In the genomic region with DNA sequence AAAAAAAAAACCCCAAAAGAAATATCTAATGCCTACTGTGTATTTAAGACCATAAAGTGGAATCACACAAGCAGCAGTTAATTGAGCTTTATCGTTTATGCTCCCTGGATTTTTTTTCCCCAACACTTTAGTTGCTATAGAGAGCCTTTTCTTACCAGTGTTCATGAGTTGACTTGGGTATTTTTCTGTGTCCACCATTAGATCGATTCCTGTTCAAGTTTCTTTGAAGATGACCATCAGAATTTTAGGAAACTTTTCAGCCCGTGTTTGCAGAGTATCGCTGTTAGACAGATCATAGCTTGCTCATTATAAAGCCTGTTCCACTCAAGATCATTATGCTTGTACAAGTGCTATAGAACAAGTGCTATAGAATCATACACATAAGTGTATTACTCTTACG, we compare ENCODE assay signal across 7 cellular contexts. TPM values are rescaled to one million over a fixed set of nuclear protein-coding genes. Genes with fewer than 3 reads are reported as not detected.
DNase-seq lines count a peak whose midpoint lies in the region; ATAC-seq and TF ChIP-seq lines count a peak whose summit lies in the region.

No MANE protein-coding gene starts in this region.

- WGBS in smooth muscle cell (ENCODE audit: low lambda C conversion rate) = 40% methylated on average over 5 of the region's 5 CpGs

- peak overlapping the region; percentile 70 for H3K9ac ChIP-seq in smooth muscle cell (ENCODE audit: low read depth)

- no peaks in the 10 kb centered on the region for H3K36me3 ChIP-seq in RWPE2 (ENCODE audit: low read depth)
- no peaks in the 10 kb centered on the region for H3K36me3 ChIP-seq in smooth muscle cell (ENCODE audit: low read depth)

- H3K27me3 ChIP-seq in RWPE2 (ENCODE audit: insufficient read depth, poor library complexity, severe bottlenecking) = no peaks in the 10 kb centered on the region
- H3K27me3 ChIP-seq in smooth muscle cell (ENCODE audit: low read depth) = no peaks in the 10 kb centered on the region

- ATAC-seq in GM19395 (IDR thresholded peaks at IDR 0.05; ENCODE audit: unreplicated experiment) (peak; percentile 3), RWPE2 (ENCODE audit: low read depth) (no peak), HG03469 (IDR thresholded peaks at IDR 0.05; ENCODE audit: unreplicated experiment) (no peak)

- H3K9me3 ChIP-seq in RWPE2 (ENCODE audit: severe bottlenecking) = no peaks in the 10 kb centered on the region
- no peaks in the 10 kb centered on the region for H3K9me3 ChIP-seq in smooth muscle cell (replicated peaks; ENCODE audit: low read depth)

- H2AFZ ChIP-seq in smooth muscle cell (ENCODE audit: low read depth) = peak overlapping the region; percentile 94

- no peak for TF ChIP-seq CTCF in RWPE2 (IDR thresholded peaks at IDR 0.05; ENCODE audit: poor library complexity, severe bottlenecking)
- TF ChIP-seq CTCF in fibroblast of villous mesenchyme (IDR thresholded peaks at IDR 0.05; ENCODE audit: insufficient read depth, low read depth, low read length) = no peak
- no peak for TF ChIP-seq CTCF in smooth muscle cell (IDR thresholded peaks at IDR 0.05; ENCODE audit: borderline replicate concordance, insufficient read depth, poor library complexity, severe bottlenecking)

- peaks cover 3% of the 10 kb centered on the region for H3F3A ChIP-seq in smooth muscle cell (ENCODE audit: low read depth)

- peaks cover 14% of the 10 kb centered on the region for H3K4me1 ChIP-seq in RWPE2 (ENCODE audit: insufficient read depth, poor library complexity, severe bottlenecking)
- peaks cover 12% of the 10 kb centered on the region for H3K4me1 ChIP-seq in smooth muscle cell (ENCODE audit: low read depth)

- peaks cover 40% of the 10 kb centered on the region for H3K79me2 ChIP-seq in smooth muscle cell (ENCODE audit: low read depth)

- peak overlapping the region; percentile 71 for H3K27ac ChIP-seq in RWPE2 (ENCODE audit: poor library complexity, severe bottlenecking)
- peak overlapping the region; percentile 66 for H3K27ac ChIP-seq in smooth muscle cell (ENCODE audit: low read depth)

- H3K4me3 ChIP-seq in RWPE2 (ENCODE audit: severe bottlenecking) (peak overlapping the region; percentile 70), fibroblast of villous mesenchyme (ENCODE audit: low read depth, low read length) (peak overlapping the region; percentile 89), smooth muscle cell (peak overlapping the region; percentile 92)

- H4K20me1 ChIP-seq in smooth muscle cell (ENCODE audit: low read depth) = peaks cover 25% of the 10 kb centered on the region

- no peak for DNase-seq in RWPE2 (ENCODE audit: low spot score)
- DNase-seq in fibroblast of villous mesenchyme (ENCODE audit: low read depth) = no peak
- DNase-seq in smooth muscle cell (lab: John Stamatoyannopoulos, UW; ENCODE audit: unreplicated experiment) = no peak
- DNase-seq in NCI-H1048 (lab: John Stamatoyannopoulos, UW) = no peak
- DNase-seq in COR-L47 (lab: John Stamatoyannopoulos, UW) = no peak

- peak overlapping the region; percentile 93 for H3K4me2 ChIP-seq in smooth muscle cell

RNA-seq across cellular contexts. Expression of gene RALGPS2, which starts 1.5 kb away (rescaled TPM):
- total RNA-seq in fibroblast of villous mesenchyme (38.0 and 41.6 TPM in 2 replicates), smooth muscle cell (23.8 and 30.0 TPM in 2 replicates)
- 3.6 and 4.7 TPM in 2 replicates for polyA plus RNA-seq in smooth muscle cell
